In genomic region chr22:45928726-45929359, GRCh38 we compare ENCODE assay signal across 21 cellular contexts. TPM values are rescaled to one million over a fixed set of nuclear protein-coding genes. Genes with fewer than 3 reads are reported as not detected.
DNase-seq lines count a peak whose midpoint lies in the region; ATAC-seq, FAIRE-seq and TF ChIP-seq lines count a peak whose summit lies in the region.
"Had no signal": no experiment of that assay in that cellular context is flagged by ENCODE, and none has a peak within 500 bp of the region (broad histone marks: within the 10 kb centered on the region; RNA-seq: fewer than 3 reads in every experiment).

No MANE protein-coding gene starts in this region.

- no peak overlapping the region for H4K12ac ChIP-seq in trophoblast cell (ENCODE audit: low read depth, low read length)

- no peak overlapping the region for H4K8ac ChIP-seq in trophoblast cell (ENCODE audit: low read depth, low read length)

- no peak overlapping the region for H2AK5ac ChIP-seq in trophoblast cell (ENCODE audit: low read length)

- H4K91ac ChIP-seq in trophoblast cell (ENCODE audit: low read depth, low read length), result no peak overlapping the region

- no peak overlapping the region for H3K18ac ChIP-seq in trophoblast cell (ENCODE audit: low read length)

- WGBS in trophoblast cell (ENCODE audit: extremely low coverage, insufficient coverage, insufficient read length), result no CpG with 5 or more reads among the region's 10 CpGs

- H3K79me1 ChIP-seq in trophoblast cell (ENCODE audit: low read length), result no peaks in the 10 kb centered on the region

- no peak overlapping the region for H2BK120ac ChIP-seq in trophoblast cell (ENCODE audit: insufficient read depth, low read length, poor library complexity)

- peak; percentile 70 for FAIRE-seq in bronchial epithelial cell (lab: Jason Lieb, UNC)
- FAIRE-seq: D721Med, GM12878, GM19239 had no signal

- TF ChIP-seq CTCF in RWPE1 (conservative IDR thresholded peaks at IDR 0.05; ENCODE audit: low read depth), result no peak
- TF ChIP-seq CTCF in bronchial epithelial cell (IDR thresholded peaks at IDR 0.05; ENCODE audit: insufficient read depth, low read length, severe bottlenecking), result no peak

- no peaks in the 10 kb centered on the region for H3K4me1 ChIP-seq in trophoblast cell (ENCODE audit: control insufficient read depth in 1 of 2, insufficient read depth in 2 of 2, low read length in 2 of 2)
- H3K4me1 ChIP-seq: Caco-2 had no signal

- H3K14ac ChIP-seq in trophoblast cell (ENCODE audit: low read length), result no peak overlapping the region

- H3K27ac ChIP-seq in RWPE1 (peak overlapping the region; percentile 80), trophoblast cell (ENCODE audit: low read depth, low read length) (no peak overlapping the region)
- H3K27ac ChIP-seq: BLaER1, C4-2B had no signal

- POLR2A ChIA-PET in RWPE1 (lab: Yijun Ruan, JAX; ENCODE audit: low non-redundant PET), result no interaction called here

- H3K23ac ChIP-seq in trophoblast cell (ENCODE audit: low read length), result no peak overlapping the region

- H3K4me2 ChIP-seq in trophoblast cell (ENCODE audit: low read length), result no peak overlapping the region
- H3K4me2 ChIP-seq: BLaER1, GM23338 had no signal

- no peak for ATAC-seq in HG02973 (IDR thresholded peaks at IDR 0.05; ENCODE audit: unreplicated experiment)
- ATAC-seq: CD8-positive, alpha-beta T cell; GM12878; GM23338; HCT116 had no signal

- no peaks in the 10 kb centered on the region for H3K27me3 ChIP-seq in bronchial epithelial cell (ENCODE audit: control insufficient read depth, insufficient read depth, low read length)
- no peaks in the 10 kb centered on the region for H3K27me3 ChIP-seq in trophoblast cell (ENCODE audit: insufficient read depth, low read length)

- CTCF ChIA-PET in RWPE1 (lab: Yijun Ruan, JAX), result no interaction called here

- H2BK12ac ChIP-seq in trophoblast cell (ENCODE audit: low read length), result no peak overlapping the region

- DNase-seq in RWPE1 (ENCODE audit: low spot score), result no peak
- no peak for DNase-seq in bronchial epithelial cell (ENCODE audit: low read depth)
- DNase-seq in trophoblast cell, result peak; percentile 63 to 74
- no peak for DNase-seq in activated CD4-positive, CD25-positive, alpha-beta regulatory T cell treated with anti-CD3 and anti-CD28 coated beads, Interleukin-2, amount 50 U/mL, for 72 hours
- DNase-seq in NCI-H226, result no peak
- DNase-seq: Caco-2; CD4-positive, CD25-positive, alpha-beta regulatory T cell; CD8-positive, alpha-beta T cell; DMS 273 treated with DMSO at 0.1 percent for 48 hours; DMS79; EL; GDM1; H9 had no signal

- H3K9ac ChIP-seq in trophoblast cell (ENCODE audit: low read length), result no peak overlapping the region
- H3K9ac ChIP-seq: BLaER1 had no signal

- no peak overlapping the region for H2BK5ac ChIP-seq in trophoblast cell (ENCODE audit: low read depth, low read length, poor library complexity)

- no peak overlapping the region for H2AFZ ChIP-seq in trophoblast cell (ENCODE audit: insufficient read depth, low read length, poor library complexity)
- H2AFZ ChIP-seq: GM23338 had no signal

- no peaks in the 10 kb centered on the region for H3K9me3 ChIP-seq in trophoblast cell (ENCODE audit: insufficient read depth, low read depth, low read length)
- H3K9me3 ChIP-seq: BLaER1, Caco-2 had no signal

- no peaks in the 10 kb centered on the region for H3K79me2 ChIP-seq in trophoblast cell (ENCODE audit: control insufficient read depth, insufficient read depth, low read length, poor library complexity)

- no peak overlapping the region for H3K4ac ChIP-seq in trophoblast cell (ENCODE audit: low read depth, low read length)

- peaks cover 10% of the 10 kb centered on the region for H3K36me3 ChIP-seq in bronchial epithelial cell (ENCODE audit: control insufficient read depth, insufficient read depth, low read length)
- no peaks in the 10 kb centered on the region for H3K36me3 ChIP-seq in trophoblast cell (ENCODE audit: control insufficient read depth in 1 of 2, insufficient read depth in 2 of 2, low read length in 2 of 2)
- H3K36me3 ChIP-seq: BLaER1 had no signal

- H3K4me3 ChIP-seq in bronchial epithelial cell (ENCODE audit: low read depth, low read length) (no peak overlapping the region), trophoblast cell (ENCODE audit: low read depth, low read length) (no peak overlapping the region)
- H3K4me3 ChIP-seq: BLaER1, GM12878, GM23338 had no signal

RNA-seq across cellular contexts. Expression of gene WNT7B, which starts 48.1 kb away (rescaled TPM):
- 18.2 and 23.9 TPM in 2 replicates for total RNA-seq in bronchial epithelial cell
- polyA plus RNA-seq in trophoblast cell (2013), result 5.9 and 6.1 TPM in 2 replicates
- total RNA-seq: CD4-positive, CD25-positive, alpha-beta regulatory T cell; CD8-positive, alpha-beta T cell; GM12878 had no signal
- polyA plus RNA-seq: CD4-positive, CD25-positive, alpha-beta regulatory T cell; GM23338 had no signal

Comparison
In these comparisons a context has a peak if more than half of its experiments do, and no peak if none do; other contexts are left out.
1. DNase-seq: peak in trophoblast cell (2 of 2); none in RWPE1 (single experiment), bronchial epithelial cell (single experiment), activated CD4-positive, CD25-positive, alpha-beta regulatory T cell treated with anti-CD3 and anti-CD28 coated beads, Interleukin-2, amount 50 U/mL, for 72 hours (single experiment) and NCI-H226 (single experiment).